ENCODE assay signal across 1 cellular context in the genomic region with DNA sequence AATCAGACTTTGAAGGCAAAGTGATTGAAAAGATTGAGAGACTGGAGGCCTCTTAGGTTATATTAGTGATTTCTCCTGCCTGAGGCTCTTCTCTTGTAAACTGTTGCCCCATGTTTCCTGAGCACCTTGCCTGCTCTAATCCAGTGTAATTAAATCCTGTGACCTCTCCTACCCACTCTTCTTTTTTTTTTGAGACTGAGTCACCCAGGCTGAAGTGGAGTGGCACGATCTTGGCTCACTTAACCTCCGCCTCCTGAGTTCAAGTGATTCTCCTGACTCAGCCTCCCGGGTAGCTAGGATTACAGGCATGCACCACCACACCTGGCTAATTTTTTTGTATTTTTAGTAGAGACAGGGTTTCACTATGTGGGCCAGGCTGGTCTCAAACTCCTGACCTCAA. TPM values are rescaled to one million over a fixed set of nuclear protein-coding genes. Genes with fewer than 3 reads are reported as not detected.
"Had no signal": no experiment of that assay in that cellular context is flagged by ENCODE, and none has a peak within 500 bp of the region (broad histone marks: within the 10 kb centered on the region; RNA-seq: fewer than 3 reads in every experiment).

No MANE protein-coding gene starts in this region.

RNA-seq across cellular contexts. Expression of gene HHEX, which starts 38.9 kb away (rescaled TPM):
- polyA plus RNA-seq: neural cell had no signal
